Comparison of ENCODE assay signal across 20 cellular contexts in the genomic region with DNA sequence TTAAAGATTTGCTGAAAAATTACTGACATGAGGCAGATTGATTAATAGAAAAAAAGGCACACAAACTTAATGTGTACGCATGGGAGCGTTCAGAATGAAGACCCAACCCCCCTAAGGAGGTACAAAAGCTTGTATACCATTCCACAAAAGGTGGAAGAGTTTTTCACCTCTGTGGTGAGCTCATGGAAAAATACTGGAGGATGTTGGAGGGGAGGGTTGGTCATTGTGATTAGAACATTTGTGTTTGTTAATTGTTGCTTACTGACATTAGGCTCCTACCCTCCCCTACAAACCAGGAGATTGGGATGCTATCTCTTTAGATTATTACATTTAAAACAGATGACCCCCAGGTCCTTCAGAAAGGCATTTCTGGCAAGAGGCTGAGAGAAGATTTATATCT.
DNase-seq lines count a peak whose midpoint lies in the region; ATAC-seq and TF ChIP-seq lines count a peak whose summit lies in the region.
"Had no signal": no experiment of that assay in that cellular context is flagged by ENCODE, and none has a peak within 500 bp of the region (broad histone marks: within the 10 kb centered on the region; RNA-seq: fewer than 3 reads in every experiment).

No MANE protein-coding gene starts in this region.

- H4K20me1 ChIP-seq in GM23338 (replicated peaks; ENCODE audit: insufficient read depth) (no peaks in the 10 kb centered on the region), neural progenitor cell (ENCODE audit: low read depth) (no peaks in the 10 kb centered on the region)
- H4K20me1 ChIP-seq: BLaER1 had no signal

- TF ChIP-seq CTCF in GM23338 (conservative IDR thresholded peaks at IDR 0.05; ENCODE audit: low read depth in 2 of 2) (no peak), neural progenitor cell (IDR thresholded peaks at IDR 0.05) (no peak), GM10248 (IDR thresholded peaks at IDR 0.05; ENCODE audit: control extremely low read depth, extremely low read depth, low read depth, missing control alignments) (no peak)

- peaks cover 11% of the 10 kb centered on the region for H3K9me2 ChIP-seq in GM23338 (ENCODE audit: insufficient read depth)

- H3K27me3 Mint-ChIP-seq in GM23338 (ENCODE audit: insufficient read depth, low read depth, poor library complexity) = no peaks in the 10 kb centered on the region
- peaks cover 2% of the 10 kb centered on the region for H3K27me3 Mint-ChIP-seq in neural progenitor cell (ENCODE audit: insufficient read depth, low read depth)
- H3K27me3 Mint-ChIP-seq: CD4-positive, alpha-beta memory T cell; IgD-negative memory B cell had no signal

- peaks cover 42% of the 10 kb centered on the region for H3K4me1 ChIP-seq in GM23338 (ENCODE audit: insufficient read depth)
- H3K4me1 ChIP-seq in HUES64 (ENCODE audit: insufficient read depth, low read length) = peaks cover 45% of the 10 kb centered on the region
- peaks cover 31% of the 10 kb centered on the region for H3K4me1 ChIP-seq in iPS-18a (ENCODE audit: control insufficient read depth, low read depth, low read length)
- peaks cover 15% of the 10 kb centered on the region for H3K4me1 ChIP-seq in neural progenitor cell
- H3K4me1 ChIP-seq: A549, BLaER1 had no signal

- H3F3A ChIP-seq in GM23338 (replicated peaks; ENCODE audit: low read depth) (0 out of 2 replicates have a peak, but pooled peaks cover 4% of the 10 kb centered on the region), neural progenitor cell (ENCODE audit: low read depth) (no peaks in the 10 kb centered on the region)

- H3K27ac Mint-ChIP-seq in GM23338 (peak overlapping the region; percentile 86), neural progenitor cell (no peak overlapping the region)
- H3K27ac Mint-ChIP-seq: CD14-positive monocyte; CD4-positive, alpha-beta memory T cell; IgD-negative memory B cell had no signal

- H3K79me2 ChIP-seq in GM23338 (replicated peaks; ENCODE audit: insufficient read depth) = no peaks in the 10 kb centered on the region
- no peaks in the 10 kb centered on the region for H3K79me2 ChIP-seq in neural progenitor cell (ENCODE audit: low read depth)

- H3K9me3 Mint-ChIP-seq in GM23338 (peaks cover 36% of the 10 kb centered on the region), neural progenitor cell (peaks cover 6% of the 10 kb centered on the region)

- peak overlapping the region; percentile 30; the same call in 1 of the 2 replicates for H3K4me2 ChIP-seq in GM23338
- H3K4me2 ChIP-seq in neural progenitor cell = no peak overlapping the region
- H3K4me2 ChIP-seq: A549, BLaER1 had no signal

- H2AFZ ChIP-seq in GM23338 (no peak overlapping the region), neural progenitor cell (replicated peaks) (peak overlapping the region; percentile 61)

- peak overlapping the region; percentile 76 for H3K27ac ChIP-seq in GM23338 (ENCODE audit: low read depth)
- H3K27ac ChIP-seq in HUES64 (ENCODE audit: low read depth, low read length) = peak overlapping the region; percentile 91
- peak overlapping the region; percentile 43 for H3K27ac ChIP-seq in iPS-18a (ENCODE audit: low read length)
- H3K27ac ChIP-seq in neural progenitor cell = no peak overlapping the region
- H3K27ac ChIP-seq: 22Rv1, A549, BLaER1 had no signal

- H3K36me3 ChIP-seq in GM23338 (ENCODE audit: insufficient read depth) (no peaks in the 10 kb centered on the region), HUES64 (ENCODE audit: insufficient read depth, low read length) (peaks cover 7% of the 10 kb centered on the region; the same call in 1 of the 2 replicates), iPS-18a (ENCODE audit: control insufficient read depth, low read depth, low read length) (no peaks in the 10 kb centered on the region), neural progenitor cell (no peaks in the 10 kb centered on the region)
- H3K36me3 ChIP-seq: BLaER1 had no signal

- no peak overlapping the region for H3K4me3 ChIP-seq in GM23338
- H3K4me3 ChIP-seq in HUES64 (ENCODE audit: low read length) = no peak overlapping the region
- no peak overlapping the region for H3K4me3 ChIP-seq in iPS-18a (ENCODE audit: low read length)
- H3K4me3 ChIP-seq in neural progenitor cell = no peak overlapping the region
- H3K4me3 ChIP-seq: A549, BLaER1 had no signal

- DNase-seq in GM23338 (ENCODE audit: low spot score) = peak; percentile 49
- DNase-seq in neural progenitor cell (ENCODE audit: low spot score) = no peak
- DNase-seq in GM10248 (ENCODE audit: extremely low spot score) = no peak
- DNase-seq: CD4-positive, alpha-beta memory T cell; DMS153; DMS79; GDM1; Karpas-422; KBM-7 had no signal

- CTCF ChIA-PET in GM10248 (lab: Yijun Ruan, JAX) = no interaction called here

- no peak for ATAC-seq in GM23338
- ATAC-seq in GM18909 (IDR thresholded peaks at IDR 0.05; ENCODE audit: poor library complexity, unreplicated experiment) = no peak
- no peak for ATAC-seq in HG03378 (IDR thresholded peaks at IDR 0.05; ENCODE audit: unreplicated experiment)
- ATAC-seq: A549, HCT116, HepG2 had no signal

- H3K9me3 ChIP-seq in HUES64 (ENCODE audit: insufficient read depth, low read depth, low read length) (peaks cover 6% of the 10 kb centered on the region), iPS-18a (ENCODE audit: control insufficient read depth, low read depth, low read length) (no peaks in the 10 kb centered on the region), neural progenitor cell (ENCODE audit: low read depth) (no peaks in the 10 kb centered on the region)
- H3K9me3 ChIP-seq: A549, BLaER1 had no signal

- H3K27me3 ChIP-seq in GM23338 (ENCODE audit: insufficient read depth) (no peaks in the 10 kb centered on the region), HUES64 (ENCODE audit: insufficient read depth, low read length) (no peaks in the 10 kb centered on the region), iPS-18a (ENCODE audit: control insufficient read depth, insufficient read depth, low read length) (no peaks in the 10 kb centered on the region), neural progenitor cell (no peaks in the 10 kb centered on the region)
- H3K27me3 ChIP-seq: BLaER1 had no signal

- H3K4me3 Mint-ChIP-seq in GM23338 = no peak overlapping the region
- H3K4me3 Mint-ChIP-seq in neural progenitor cell = no peak overlapping the region
- H3K4me3 Mint-ChIP-seq: CD14-positive monocyte; CD4-positive, alpha-beta memory T cell; IgD-negative memory B cell had no signal

- POLR2A ChIA-PET in GM10248 (lab: Yijun Ruan, JAX) = no interaction called here

- H3K4me1 Mint-ChIP-seq in GM23338 (peaks cover 43% of the 10 kb centered on the region), neural progenitor cell (peaks cover 5% of the 10 kb centered on the region)
- H3K4me1 Mint-ChIP-seq: CD14-positive monocyte; CD4-positive, alpha-beta memory T cell; IgD-negative memory B cell had no signal

- peak overlapping the region; percentile 5; the same call in 1 of the 2 replicates for H3K9ac ChIP-seq in HUES64 (ENCODE audit: low read depth, low read length)
- no peak overlapping the region for H3K9ac ChIP-seq in iPS-18a (ENCODE audit: low read length)
- H3K9ac ChIP-seq in neural progenitor cell = no peak overlapping the region
- H3K9ac ChIP-seq: BLaER1 had no signal

- H3K36me3 Mint-ChIP-seq in GM23338 (ENCODE audit: low read depth) (peaks cover 66% of the 10 kb centered on the region), neural progenitor cell (no peaks in the 10 kb centered on the region)
- H3K36me3 Mint-ChIP-seq: CD14-positive monocyte; CD4-positive, alpha-beta memory T cell; IgD-negative memory B cell had no signal

- 92% methylated on average over 2 of the region's 2 CpGs for WGBS in HUES64

TF ChIP-seq in GM23338, 12 proteins besides CTCF, POLR2A, EP300 and RAD21:
- TF ChIP-seq, protein P1, sequence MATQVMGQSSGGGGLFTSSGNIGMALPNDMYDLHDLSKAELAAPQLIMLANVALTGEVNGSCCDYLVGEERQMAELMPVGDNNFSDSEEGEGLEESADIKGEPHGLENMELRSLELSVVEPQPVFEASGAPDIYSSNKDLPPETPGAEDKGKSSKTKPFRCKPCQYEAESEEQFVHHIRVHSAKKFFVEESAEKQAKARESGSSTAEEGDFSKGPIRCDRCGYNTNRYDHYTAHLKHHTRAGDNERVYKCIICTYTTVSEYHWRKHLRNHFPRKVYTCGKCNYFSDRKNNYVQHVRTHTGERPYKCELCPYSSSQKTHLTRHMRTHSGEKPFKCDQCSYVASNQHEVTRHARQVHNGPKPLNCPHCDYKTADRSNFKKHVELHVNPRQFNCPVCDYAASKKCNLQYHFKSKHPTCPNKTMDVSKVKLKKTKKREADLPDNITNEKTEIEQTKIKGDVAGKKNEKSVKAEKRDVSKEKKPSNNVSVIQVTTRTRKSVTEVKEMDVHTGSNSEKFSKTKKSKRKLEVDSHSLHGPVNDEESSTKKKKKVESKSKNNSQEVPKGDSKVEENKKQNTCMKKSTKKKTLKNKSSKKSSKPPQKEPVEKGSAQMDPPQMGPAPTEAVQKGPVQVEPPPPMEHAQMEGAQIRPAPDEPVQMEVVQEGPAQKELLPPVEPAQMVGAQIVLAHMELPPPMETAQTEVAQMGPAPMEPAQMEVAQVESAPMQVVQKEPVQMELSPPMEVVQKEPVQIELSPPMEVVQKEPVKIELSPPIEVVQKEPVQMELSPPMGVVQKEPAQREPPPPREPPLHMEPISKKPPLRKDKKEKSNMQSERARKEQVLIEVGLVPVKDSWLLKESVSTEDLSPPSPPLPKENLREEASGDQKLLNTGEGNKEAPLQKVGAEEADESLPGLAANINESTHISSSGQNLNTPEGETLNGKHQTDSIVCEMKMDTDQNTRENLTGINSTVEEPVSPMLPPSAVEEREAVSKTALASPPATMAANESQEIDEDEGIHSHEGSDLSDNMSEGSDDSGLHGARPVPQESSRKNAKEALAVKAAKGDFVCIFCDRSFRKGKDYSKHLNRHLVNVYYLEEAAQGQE (IDR thresholded peaks at IDR 0.05; ENCODE audit: unreplicated experiment) = no peak
- TF ChIP-seq POLR2AphosphoS5 (IDR thresholded peaks at IDR 0.05; ENCODE audit: low read depth) = no peak
- no peak for TF ChIP-seq ZNF114 (CRISPR knock-in tag; IDR thresholded peaks at IDR 0.05)
- no peak for TF ChIP-seq ZNF331 (CRISPR knock-in tag; IDR thresholded peaks at IDR 0.05; ENCODE audit: low read depth)
- TF ChIP-seq, protein P2, sequence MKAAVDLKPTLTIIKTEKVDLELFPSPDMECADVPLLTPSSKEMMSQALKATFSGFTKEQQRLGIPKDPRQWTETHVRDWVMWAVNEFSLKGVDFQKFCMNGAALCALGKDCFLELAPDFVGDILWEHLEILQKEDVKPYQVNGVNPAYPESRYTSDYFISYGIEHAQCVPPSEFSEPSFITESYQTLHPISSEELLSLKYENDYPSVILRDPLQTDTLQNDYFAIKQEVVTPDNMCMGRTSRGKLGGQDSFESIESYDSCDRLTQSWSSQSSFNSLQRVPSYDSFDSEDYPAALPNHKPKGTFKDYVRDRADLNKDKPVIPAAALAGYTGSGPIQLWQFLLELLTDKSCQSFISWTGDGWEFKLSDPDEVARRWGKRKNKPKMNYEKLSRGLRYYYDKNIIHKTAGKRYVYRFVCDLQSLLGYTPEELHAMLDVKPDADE (IDR thresholded peaks at IDR 0.05) = no peak
- TF ChIP-seq JUNB (IDR thresholded peaks at IDR 0.05; ENCODE audit: unreplicated experiment) = no peak
TF ChIP-seq in GM23338: peak in this region for 0.
